8 cellular contexts compared by ENCODE assay signal in genomic region chr1:33257388-33257758, GRCh38. TPM values are rescaled to one million over a fixed set of nuclear protein-coding genes. Genes with fewer than 3 reads are reported as not detected.
A peak's percentile ranks its signal among the peaks of the same experiment; 100 is the strongest.
DNase-seq lines count a peak whose midpoint lies in the region; ATAC-seq and TF ChIP-seq lines count a peak whose summit lies in the region.

No MANE protein-coding gene starts in this region.

- POLR2A ChIA-PET in AG04450 (lab: Yijun Ruan, JAX): interaction anchor here (0.6 to 1.5 kb wide), 6 partner anchors 76 to 693 kb away, joined by 3 to 9 read pairs (median 4); partner anchors contain the start of gene TRIM62

- no peak for DNase-seq in AG04450 (ENCODE audit: low read depth, low spot score)
- no peak for DNase-seq in chondrocyte (ENCODE audit: low spot score)
- no peak for DNase-seq in stimulated activated CD4-positive, alpha-beta T cell treated with anti-CD3 and anti-CD28 coated beads, Interleukin-4, amount 100 ng/mL, for 24 hours
- no peak for DNase-seq in NCI-H1930 (lab: John Stamatoyannopoulos, UW)
- DNase-seq in NCI-H1417 (lab: John Stamatoyannopoulos, UW): no peak

- ATAC-seq in HG02973 (IDR thresholded peaks at IDR 0.05; ENCODE audit: unreplicated experiment): no peak

- CTCF ChIA-PET in AG04450 (lab: Charles Lee): interaction anchor here (1.0 to 2.4 kb wide), 4 partner anchors 39 to 214 kb away, joined by 3 to 12 read pairs (median 3); no protein-coding TSS in a partner anchor

- no peaks in the 10 kb centered on the region for H3K27me3 Mint-ChIP-seq in IgD-negative memory B cell
- no peaks in the 10 kb centered on the region for H3K27me3 Mint-ChIP-seq in chondrocyte (ENCODE audit: low read depth)

- H3K36me3 ChIP-seq in muscle layer of duodenum (ENCODE audit: control insufficient read depth in 1 of 2, insufficient read depth in 2 of 2, low read length in 2 of 2): no peaks in the 10 kb centered on the region

- H3K9me3 ChIP-seq in AG04450 (ENCODE audit: control insufficient read depth, insufficient read depth, low read length): no peaks in the 10 kb centered on the region
- no peaks in the 10 kb centered on the region for H3K9me3 ChIP-seq in muscle layer of duodenum (ENCODE audit: control insufficient read depth in 1 of 2, low read length in 2 of 2)

- H3K27ac ChIP-seq in AG04450 (ENCODE audit: low read depth, low read length) (peak overlapping the region; percentile 93), muscle layer of duodenum (ENCODE audit: low read length) (peak overlapping the region; percentile 78)

- H3K9me3 Mint-ChIP-seq in IgD-negative memory B cell (no peaks in the 10 kb centered on the region), chondrocyte (ENCODE audit: low read depth) (no peaks in the 10 kb centered on the region)

- H3K27me3 ChIP-seq in AG04450 (ENCODE audit: control insufficient read depth, insufficient read depth, low read length): no peaks in the 10 kb centered on the region
- no peaks in the 10 kb centered on the region for H3K27me3 ChIP-seq in muscle layer of duodenum (ENCODE audit: low read depth, low read length)

- TF ChIP-seq CTCF in AG04450 (IDR thresholded peaks at IDR 0.05; ENCODE audit: low read depth, low read length): no peak
- TF ChIP-seq CTCF in chondrocyte (IDR thresholded peaks at IDR 0.05): no peak

- peaks cover 12 to 35% of the 10 kb centered on the region in 2 donors for H3K4me1 ChIP-seq in muscle layer of duodenum (ENCODE audit: control insufficient read depth in 1 of 2, insufficient read depth in 2 of 2, low read length in 2 of 2)

- H3K36me3 Mint-ChIP-seq in IgD-negative memory B cell (peaks cover 2% of the 10 kb centered on the region), chondrocyte (ENCODE audit: low read depth) (peaks cover 2% of the 10 kb centered on the region)

- H3K27ac Mint-ChIP-seq in IgD-negative memory B cell (peak overlapping the region; percentile 97 to 98 (median 97)), chondrocyte (ENCODE audit: unreplicated experiment) (peak overlapping the region; percentile 99)

- H3K4me3 ChIP-seq in AG04450 (ENCODE audit: low read depth, low read length): peak overlapping the region; percentile 71
- H3K4me3 ChIP-seq in muscle layer of duodenum (ENCODE audit: low read depth in 1 of 2, low read length in 2 of 2): peak overlapping the region; percentile 76 to 87

- peak overlapping the region; percentile 97 to 100 (median 98) for H3K4me3 Mint-ChIP-seq in IgD-negative memory B cell
- peak overlapping the region; percentile 97 for H3K4me3 Mint-ChIP-seq in chondrocyte (ENCODE audit: unreplicated experiment)

- H3K4me1 Mint-ChIP-seq in IgD-negative memory B cell (peaks cover 4 to 28% (median 19%) of the 10 kb centered on the region in 3 donors), chondrocyte (ENCODE audit: low read depth) (peaks cover 43% of the 10 kb centered on the region)

RNA-seq across cellular contexts. Expression of gene ZNF362, which starts 1.1 kb away (rescaled TPM):
- polyA plus RNA-seq in AG04450 (2011; rRNA removed): 9.0 and 11.8 TPM in 2 replicates
- 16.4 and 27.1 TPM in 2 replicates for polyA minus RNA-seq in AG04450 (2011; rRNA and poly(A)+ RNA removed)
- polyA plus RNA-seq in IgD-negative memory B cell: 20.4 TPM
- 84.1 to 122 TPM (median 85.0 TPM) in 3 replicates for total RNA-seq in chondrocyte
